17 cellular contexts compared by ENCODE assay signal in the genomic region with DNA sequence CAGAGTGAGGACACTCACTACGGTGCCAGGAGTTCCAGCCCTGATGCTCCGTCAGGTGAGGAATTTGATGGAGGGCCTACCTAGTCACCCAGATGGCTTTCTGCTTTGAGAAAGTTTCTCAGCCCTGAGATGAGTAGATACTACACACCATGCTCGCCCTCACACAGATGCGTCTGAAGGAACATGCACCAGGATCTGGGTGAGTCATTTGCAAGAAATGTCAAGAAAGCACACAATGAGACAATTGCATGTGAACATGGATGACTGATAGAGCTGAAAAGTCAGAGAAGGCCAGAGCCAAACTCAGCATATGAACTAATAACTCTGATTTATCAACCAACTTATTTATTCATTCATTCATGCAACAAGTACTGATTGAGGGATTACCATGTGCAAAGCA.
DNase-seq lines count a peak whose midpoint lies in the region; ATAC-seq, FAIRE-seq and TF ChIP-seq lines count a peak whose summit lies in the region.
"Had no signal": no experiment of that assay in that cellular context is flagged by ENCODE, and none has a peak within 500 bp of the region (broad histone marks: within the 10 kb centered on the region; RNA-seq: fewer than 3 reads in every experiment).

No MANE protein-coding gene starts in this region.

- H3K36me3 ChIP-seq in RWPE2 (ENCODE audit: low read depth) = no peaks in the 10 kb centered on the region

- WGBS in lower leg skin, 2 donors = 84% methylated on average over 4 of the region's 4 CpGs

- no peak for FAIRE-seq in urothelium cell line (lab: Jason Lieb, UNC)
- FAIRE-seq: HepG2, RCC 7860 had no signal

- H3K27me3 ChIP-seq in RWPE2 (ENCODE audit: insufficient read depth, poor library complexity, severe bottlenecking) (no peaks in the 10 kb centered on the region), foreskin keratinocyte (no peaks in the 10 kb centered on the region)

- H3K9me3 ChIP-seq in RWPE2 (ENCODE audit: severe bottlenecking) = no peaks in the 10 kb centered on the region

- peak; percentile 6 for DNase-seq in ELR (ENCODE audit: low read depth)
- DNase-seq in RWPE2 (ENCODE audit: low spot score) = no peak
- peak; percentile 80 to 93 for DNase-seq in foreskin keratinocyte
- DNase-seq in urothelium cell line (ENCODE audit: low spot score) = peak; percentile 22
- DNase-seq in stimulated activated CD4-positive, alpha-beta T cell treated with anti-CD3 and anti-CD28 coated beads, Interleukin-4, amount 100 ng/mL, for 24 hours = no peak
- DNase-seq in lower leg skin (ENCODE audit: low spot score in 2 of 2) = no peak
- DNase-seq in foreskin fibroblast = no peak
- DNase-seq: ACHN, KBM-7, MV-4-11, NCI-H187, NCI-H2227 treated with DMSO at 0.1 percent for 48 hours, NCI-H510A treated with DMSO at 0.1 percent for 48 hours, NCI-H774, SIG-M5 had no signal

- H3K4me3 ChIP-seq in RWPE2 (ENCODE audit: severe bottlenecking) = no peak overlapping the region
- H3K4me3 ChIP-seq in lower leg skin (ENCODE audit: low read depth, poor library complexity, severe bottlenecking) = no peak overlapping the region
- H3K4me3 ChIP-seq in foreskin fibroblast (ENCODE audit: low read depth in 1 of 2, low read length in 2 of 2) = no peak overlapping the region

- ATAC-seq in RWPE2 (ENCODE audit: low read depth) = peak; percentile 83
- peak; percentile 97 for ATAC-seq in foreskin keratinocyte
- ATAC-seq: HepG2 had no signal

- TF ChIP-seq CTCF in RWPE2 (IDR thresholded peaks at IDR 0.05; ENCODE audit: poor library complexity, severe bottlenecking) = no peak
- TF ChIP-seq CTCF in foreskin keratinocyte (conservative IDR thresholded peaks at IDR 0.05) = no peak
- TF ChIP-seq CTCF in lower leg skin (IDR thresholded peaks at IDR 0.05) = no peak
- no peak for TF ChIP-seq CTCF in foreskin fibroblast (IDR thresholded peaks at IDR 0.05; ENCODE audit: low read depth, low read length)

- intact Hi-C loops in lower leg skin (cut with DNase I; ENCODE audit: low total_unique reads) = no loop called here

- TF ChIP-seq POLR2A in lower leg skin (IDR thresholded peaks at IDR 0.05) = no peak

- no peaks in the 10 kb centered on the region for H3K4me1 ChIP-seq in RWPE2 (ENCODE audit: insufficient read depth, poor library complexity, severe bottlenecking)
- peaks cover 8% of the 10 kb centered on the region for H3K4me1 ChIP-seq in foreskin keratinocyte

- H3K27ac ChIP-seq in RWPE2 (ENCODE audit: poor library complexity, severe bottlenecking) (no peak overlapping the region), foreskin keratinocyte (peak overlapping the region; percentile 85)

Comparison
In these comparisons a context has a peak if more than half of its experiments do, and no peak if none do; other contexts are left out.
1. DNase-seq: peak in ELR (single experiment), foreskin keratinocyte (2 of 2) and urothelium cell line (single experiment); none in RWPE2 (single experiment), stimulated activated CD4-positive, alpha-beta T cell treated with anti-CD3 and anti-CD28 coated beads, Interleukin-4, amount 100 ng/mL, for 24 hours (single experiment), lower leg skin (0 of 2) and foreskin fibroblast (0 of 2).